Comparison of ENCODE assay signal across 34 cellular contexts in genomic region chr5:111998871-111999270, GRCh38.
DNase-seq lines count a peak whose midpoint lies in the region; ATAC-seq and TF ChIP-seq lines count a peak whose summit lies in the region.
"Had no signal": no experiment of that assay in that cellular context is flagged by ENCODE, and none has a peak within 500 bp of the region (broad histone marks: within the 10 kb centered on the region; RNA-seq: fewer than 3 reads in every experiment).

No MANE protein-coding gene starts in this region.

- ATAC-seq in SK-N-SH treated with all-trans-retinoic acid at 6 μM for 48 hours (peak; percentile 46), GM19351 (IDR thresholded peaks at IDR 0.05; ENCODE audit: unreplicated experiment) (no peak)
- ATAC-seq: GM12878, HepG2, natural killer cell, PC-3 had no signal

- peak overlapping the region; percentile 97 for H3K27ac ChIP-seq in ACC112 (ENCODE audit: low read depth, low read length)
- H3K27ac ChIP-seq: HL-60, ovary, right atrium auricular region, testis, uterus had no signal

- H3K27me3 ChIP-seq in ACC112 (ENCODE audit: insufficient read depth, low read length): no peaks in the 10 kb centered on the region
- H3K27me3 ChIP-seq: ovary, right atrium auricular region, testis, uterus had no signal

- H3K36me3 Mint-ChIP-seq in HFFc6 (ENCODE audit: low read depth): peaks cover 8% of the 10 kb centered on the region; the same call in 1 of the 2 replicates
- H3K36me3 Mint-ChIP-seq: natural killer cell had no signal

- H3K27ac Mint-ChIP-seq in HFFc6: peak overlapping the region; percentile 76
- H3K27ac Mint-ChIP-seq: B cell, natural killer cell had no signal

- peak overlapping the region; percentile 25 for H3K4me3 Mint-ChIP-seq in HFFc6
- H3K4me3 Mint-ChIP-seq: B cell, natural killer cell had no signal

- H3K9me3 Mint-ChIP-seq in HFFc6: no peaks in the 10 kb centered on the region
- H3K9me3 Mint-ChIP-seq: natural killer cell had no signal

- H3K4me3 ChIP-seq in ACC112 (ENCODE audit: low read depth, low read length): no peak overlapping the region
- H3K4me3 ChIP-seq: GM12878, ovary, right atrium auricular region, testis, uterus had no signal

- peaks cover 79% of the 10 kb centered on the region for H3K4me1 Mint-ChIP-seq in HFFc6 (ENCODE audit: low read depth)
- H3K4me1 Mint-ChIP-seq: B cell, natural killer cell had no signal

- H3K36me3 ChIP-seq in ACC112 (ENCODE audit: insufficient read depth, low read length): no peaks in the 10 kb centered on the region
- H3K36me3 ChIP-seq: ovary, right atrium auricular region, uterus had no signal

- H2AFZ ChIP-seq in ACC112 (ENCODE audit: low read length, unreplicated experiment): no peak overlapping the region

- no peaks in the 10 kb centered on the region for H3K79me2 ChIP-seq in ACC112 (ENCODE audit: control insufficient read depth, insufficient read depth, low read length, unreplicated experiment)

- peaks cover 57% of the 10 kb centered on the region for H3K4me1 ChIP-seq in ACC112 (ENCODE audit: control insufficient read depth, insufficient read depth, low read length, unreplicated experiment)
- H3K4me1 ChIP-seq: right atrium auricular region, testis, uterus had no signal

- no peak for DNase-seq in HFFc6
- DNase-seq in glomerular visceral epithelial cell (ENCODE audit: extremely low spot score): peak; percentile 70
- no peak for DNase-seq in globus pallidus (ENCODE audit: low spot score)
- DNase-seq in iPS-NIHi7 (ENCODE audit: extremely low spot score): no peak
- DNase-seq in mucosa of gallbladder (ENCODE audit: low spot score): no peak
- DNase-seq: activated gamma-delta T cell; activated T-cell treated with anti-CD3 and anti-CD28 coated beads, Interleukin-2, amount 50 U/mL, for 1 hour; dermis blood vessel endothelial cell; DMS53; H7; head of caudate nucleus; left cardiac atrium; mesendoderm; natural killer cell; NCI-H1417; NCI-H2081 treated with DMSO at 0.1 percent for 48 hours; NCI-H510A; ovary; SHP77 treated with DMSO at 0.1 percent for 48 hours; stimulated activated CD4-positive, alpha-beta T cell treated with anti-CD3 and anti-CD28 coated beads, Interleukin-12 subunit alpha, Interleukin-12 subunit beta, amount 100 ng/mL, for 4 hours; stimulated activated CD4-positive, alpha-beta T cell treated with anti-CD3 and anti-CD28 coated beads, Interleukin-4, amount 100 ng/mL, for 24 hours; stimulated activated naive CD4-positive, alpha-beta T cell; T-helper 1 cell; testis; uterus had no signal

- H3K27me3 Mint-ChIP-seq in HFFc6 (ENCODE audit: insufficient read depth): no peaks in the 10 kb centered on the region

- TF ChIP-seq CTCF in HFFc6 (IDR thresholded peaks at IDR 0.05): no peak

TF ChIP-seq in SK-N-SH treated with all-trans-retinoic acid at 6 μM for 48 hours, 23 proteins besides CTCF, POLR2A, EP300 and RAD21:
- TF ChIP-seq ZNF70 (CRISPR knock-in tag; IDR thresholded peaks at IDR 0.05) (no peak), CSDC2 (CRISPR knock-in tag; IDR thresholded peaks at IDR 0.05) (0 out of 2 replicates have a peak, but pooled peaks have one; percentile 48)
